1 cellular context compared by ENCODE assay signal in genomic region chr4:111506706-111507105, GRCh38.
TF ChIP-seq lines count a peak whose summit lies in the region.

No MANE protein-coding gene starts in this region.

TF ChIP-seq in SK-N-SH treated with all-trans-retinoic acid at 6 μM for 48 hours, 23 proteins besides CTCF, POLR2A, EP300 and RAD21 (continued from another document):
- TF ChIP-seq PATZ1 (CRISPR knock-in tag; IDR thresholded peaks at IDR 0.05; ENCODE audit: borderline replicate concordance) = no peak
- TF ChIP-seq CSRNP3 (CRISPR knock-in tag; IDR thresholded peaks at IDR 0.05) = no peak
- no peak for TF ChIP-seq ISL1 (CRISPR knock-in tag; IDR thresholded peaks at IDR 0.05)
- no peak for TF ChIP-seq ZNF8 (CRISPR knock-in tag; IDR thresholded peaks at IDR 0.05)
- no peak for TF ChIP-seq RARB (CRISPR knock-in tag; IDR thresholded peaks at IDR 0.05)
- no peak for TF ChIP-seq OSR1 (CRISPR knock-in tag; IDR thresholded peaks at IDR 0.05)
- TF ChIP-seq TSHZ2 (CRISPR knock-in tag; IDR thresholded peaks at IDR 0.05) = no peak
- no peak for TF ChIP-seq BACH2 (CRISPR knock-in tag; IDR thresholded peaks at IDR 0.05; ENCODE audit: borderline replicate concordance)
